In genomic region chr19:10517760-10518443, GRCh38 we compare ENCODE assay signal across 1 cellular context.
TF ChIP-seq lines count a peak whose summit lies in the region.

No MANE protein-coding gene starts in this region.

TF ChIP-seq in K562, 482 proteins besides CTCF, POLR2A, EP300 and RAD21 (continued from another document):
- peak; percentile 55 for TF ChIP-seq RBBP5 (IDR thresholded peaks at IDR 0.05; ENCODE audit: borderline replicate concordance, insufficient read depth, low read length, poor library complexity, severe bottlenecking)
- TF ChIP-seq TBP (optimal IDR thresholded peaks at IDR 0.05; ENCODE audit: low read depth, low read length): no peak
- TF ChIP-seq UBTF (IDR thresholded peaks at IDR 0.05; ENCODE audit: borderline replicate concordance in 1 of 2, low read depth in 2 of 2, low read length in 2 of 2): no peak
- TF ChIP-seq MEF2A (IDR thresholded peaks at IDR 0.05; ENCODE audit: control insufficient read depth, low read depth, low read length): no peak
- no peak for TF ChIP-seq CEBPB (tag; IDR thresholded peaks at IDR 0.05)
- TF ChIP-seq ZBTB7A (IDR thresholded peaks at IDR 0.05; ENCODE audit: borderline replicate concordance, control insufficient read depth, low read depth, low read length): peak; percentile 37; the same call in 1 of the 2 replicates
- TF ChIP-seq ETV1 (tag; conservative IDR thresholded peaks at IDR 0.05; ENCODE audit: low read depth): 0 out of 2 replicates have a peak, but pooled peaks have one; percentile 25
